In genomic region chr2:235106874-235107639, GRCh38 we compare ENCODE assay signal across 9 cellular contexts.
DNase-seq lines count a peak whose midpoint lies in the region; ATAC-seq and TF ChIP-seq lines count a peak whose summit lies in the region.
"Had no signal": no experiment of that assay in that cellular context is flagged by ENCODE, and none has a peak within 500 bp of the region (broad histone marks: within the 10 kb centered on the region; RNA-seq: fewer than 3 reads in every experiment).

No MANE protein-coding gene starts in this region.

- no peaks in the 10 kb centered on the region for H3F3A ChIP-seq in Loucy (ENCODE audit: low read depth)

- H3K9me2 ChIP-seq in Loucy (replicated peaks; ENCODE audit: low read depth, low read length): no peaks in the 10 kb centered on the region

- H3K36me3 ChIP-seq in Loucy (ENCODE audit: insufficient read depth, low read length): no peaks in the 10 kb centered on the region

- H3K27me3 ChIP-seq in Loucy (ENCODE audit: insufficient read depth, low read length, poor library complexity, severe bottlenecking): no peaks in the 10 kb centered on the region

- in situ Hi-C loops in SK-MEL-5 (cut with HindIII; ENCODE audit: low pct_unique_long_range_greater_than_20kb, low sequenced_read_pairs): no loop called here

- ATAC-seq in HG02840 (IDR thresholded peaks at IDR 0.05; ENCODE audit: low FRiP score, unreplicated experiment): no peak
- ATAC-seq: CD8-positive, alpha-beta T cell had no signal

- peak; percentile 52 for DNase-seq in NCI-H2171 treated with DMSO at 0.1 percent for 48 hours (lab: John Stamatoyannopoulos, UW)
- no peak for DNase-seq in NCI-H2171 (lab: John Stamatoyannopoulos, UW)
- peak; percentile 84 for DNase-seq in SK-MEL-5 (ENCODE audit: low read depth, low spot score)
- DNase-seq in fibroblast of pulmonary artery (ENCODE audit: low read depth): peak; percentile 81
- peak in 44 of 56 donors; percentile 4 to 79 (median 39) for DNase-seq in nucleus accumbens (lab: John Stamatoyannopoulos, UW)
- DNase-seq in stimulated activated naive CD4-positive, alpha-beta T cell treated with Interleukin-2 at 50 U/mL for 16 hours (lab: John Stamatoyannopoulos, UW): no peak

- H3K9ac ChIP-seq in Loucy (ENCODE audit: low read depth, low read length, poor library complexity, severe bottlenecking): no peak overlapping the region

- TF ChIP-seq CTCF in Loucy (conservative IDR thresholded peaks at IDR 0.05; ENCODE audit: low read length) (peak; percentile 70), fibroblast of pulmonary artery (IDR thresholded peaks at IDR 0.05; ENCODE audit: low read length, missing control alignments) (peak; percentile 85)

- H3K4me2 ChIP-seq in Loucy (ENCODE audit: low read depth, low read length, poor library complexity, severe bottlenecking): no peak overlapping the region

- H3K9me3 ChIP-seq in Loucy (ENCODE audit: insufficient read depth, low read depth, low read length): no peaks in the 10 kb centered on the region

- no peaks in the 10 kb centered on the region for H4K20me1 ChIP-seq in Loucy (ENCODE audit: insufficient read depth, low read length, poor library complexity, severe bottlenecking)

- no peaks in the 10 kb centered on the region for H3K79me2 ChIP-seq in Loucy (ENCODE audit: insufficient read depth, low read length)

- H3K4me1 ChIP-seq in Loucy (ENCODE audit: insufficient read depth, low read length, poor library complexity, severe bottlenecking): no peaks in the 10 kb centered on the region

- H3K4me3 ChIP-seq in Loucy (ENCODE audit: low read length, poor library complexity, severe bottlenecking) (no peak overlapping the region), fibroblast of pulmonary artery (replicated peaks; ENCODE audit: low read depth, low read length) (no peak overlapping the region)

- H2AFZ ChIP-seq in Loucy (ENCODE audit: low read length): no peak overlapping the region

Comparison
In these comparisons a context has a peak if more than half of its experiments do, and no peak if none do; other contexts are left out.
1. DNase-seq: peak in NCI-H2171 treated with DMSO at 0.1 percent for 48 hours (single experiment), SK-MEL-5 (single experiment), fibroblast of pulmonary artery (single experiment) and nucleus accumbens (44 of 56); none in NCI-H2171 (single experiment) and stimulated activated naive CD4-positive, alpha-beta T cell treated with Interleukin-2 at 50 U/mL for 16 hours (single experiment).